9 cellular contexts compared by ENCODE assay signal in the genomic region with DNA sequence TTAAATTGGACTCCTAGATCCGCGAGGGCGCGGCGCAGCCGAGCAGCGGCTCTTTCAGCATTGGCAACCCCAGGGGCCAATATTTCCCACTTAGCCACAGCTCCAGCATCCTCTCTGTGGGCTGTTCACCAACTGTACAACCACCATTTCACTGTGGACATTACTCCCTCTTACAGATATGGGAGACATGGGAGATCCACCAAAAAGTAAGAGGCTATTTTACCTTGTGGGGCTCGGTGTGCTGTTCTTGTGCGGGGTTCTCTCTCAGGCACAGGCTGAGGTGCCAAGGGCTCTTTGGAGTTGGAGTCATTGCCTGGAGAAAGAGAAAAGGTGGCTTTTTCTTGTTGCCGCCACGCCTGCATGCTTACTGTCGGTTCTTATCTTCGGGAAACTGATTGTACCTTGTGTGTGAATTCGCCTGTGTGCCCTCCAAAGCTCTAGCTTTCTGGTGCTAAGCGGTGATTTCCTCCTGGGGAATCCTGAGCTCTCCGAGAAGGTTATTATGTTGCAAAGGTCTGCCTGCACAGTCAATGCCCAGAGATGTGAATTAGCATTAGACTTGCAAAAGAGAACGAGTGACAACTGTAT. TPM values are rescaled to one million over a fixed set of nuclear protein-coding genes. Genes with fewer than 3 reads are reported as not detected.
DNase-seq lines count a peak whose midpoint lies in the region; ATAC-seq and TF ChIP-seq lines count a peak whose summit lies in the region.
"Had no signal": no experiment of that assay in that cellular context is flagged by ENCODE, and none has a peak within 500 bp of the region (broad histone marks: within the 10 kb centered on the region; RNA-seq: fewer than 3 reads in every experiment).

No MANE protein-coding gene starts in this region.

- peaks cover 0 to 43% (median 8%) of the 10 kb centered on the region in 3 donors for H3K4me1 ChIP-seq in gastroesophageal sphincter
- H3K4me1 ChIP-seq in smooth muscle cell (ENCODE audit: low read depth): peaks cover 11% of the 10 kb centered on the region

- DNase-seq in NCI-H1092 treated with DMSO at 0.1 percent for 48 hours (lab: John Stamatoyannopoulos, UW) (peak; percentile 53), NCI-H1092 (lab: John Stamatoyannopoulos, UW) (no peak), SK-N-DZ (ENCODE audit: low spot score) (peak; percentile 58), smooth muscle cell (lab: John Stamatoyannopoulos, UW; ENCODE audit: unreplicated experiment) (no peak)
- DNase-seq in activated effector memory CD4-positive, alpha-beta T cell treated with anti-CD3 and anti-CD28 coated beads, Interleukin-2, amount 50 U/mL, for 16 hours: no peak
- DNase-seq: 8988T had no signal

- H3K27ac ChIP-seq in gastroesophageal sphincter (peak overlapping the region in 1 of 4 donors; percentile 78), smooth muscle cell (ENCODE audit: low read depth) (peak overlapping the region; percentile 40)

- ATAC-seq in gastroesophageal sphincter (peak; percentile 6), GM21390 (IDR thresholded peaks at IDR 0.05; ENCODE audit: unreplicated experiment) (no peak), GM18520 (IDR thresholded peaks at IDR 0.05; ENCODE audit: unreplicated experiment) (no peak)

- H3K4me3 ChIP-seq in gastroesophageal sphincter (peak overlapping the region; percentile 32 to 57), smooth muscle cell (peak overlapping the region; percentile 75)

- peaks cover 100% of the 10 kb centered on the region for H3K27me3 ChIP-seq in gastroesophageal sphincter
- H3K27me3 ChIP-seq in smooth muscle cell (ENCODE audit: low read depth): peaks cover 87% of the 10 kb centered on the region

- no peak for TF ChIP-seq CTCF in gastroesophageal sphincter (IDR thresholded peaks at IDR 0.05)
- TF ChIP-seq CTCF in smooth muscle cell (IDR thresholded peaks at IDR 0.05; ENCODE audit: borderline replicate concordance, insufficient read depth, poor library complexity, severe bottlenecking): no peak

- H3K9me3 ChIP-seq in gastroesophageal sphincter (no peaks in the 10 kb centered on the region), smooth muscle cell (replicated peaks; ENCODE audit: low read depth) (no peaks in the 10 kb centered on the region)

- H2AFZ ChIP-seq in smooth muscle cell (ENCODE audit: low read depth): peak overlapping the region; percentile 64

- peak overlapping the region; percentile 34 for H3K9ac ChIP-seq in smooth muscle cell (ENCODE audit: low read depth)

- H3K36me3 ChIP-seq in gastroesophageal sphincter (no peaks in the 10 kb centered on the region), smooth muscle cell (ENCODE audit: low read depth) (no peaks in the 10 kb centered on the region)

- H3K79me2 ChIP-seq in smooth muscle cell (ENCODE audit: low read depth): peaks cover 31% of the 10 kb centered on the region

- TF ChIP-seq EP300 in gastroesophageal sphincter (IDR thresholded peaks at IDR 0.05): no peak

- TF ChIP-seq POLR2A in gastroesophageal sphincter (IDR thresholded peaks at IDR 0.05): no peak

- WGBS in gastroesophageal sphincter (ENCODE audit: low coverage in 1 of 2), 2 donors: 0% methylated on average over 4 of the region's 17 CpGs
- WGBS in smooth muscle cell (ENCODE audit: low lambda C conversion rate): 1% methylated on average over 17 of the region's 17 CpGs

- peak overlapping the region; percentile 90 for H3K4me2 ChIP-seq in smooth muscle cell

- H4K20me1 ChIP-seq in smooth muscle cell (ENCODE audit: low read depth): no peaks in the 10 kb centered on the region

- H3F3A ChIP-seq in smooth muscle cell (ENCODE audit: low read depth): no peaks in the 10 kb centered on the region

RNA-seq across cellular contexts. Expression of a gene that starts 0.3 kb away (rescaled TPM):
- 98.5 and 119 TPM in 2 replicates for polyA plus RNA-seq in SK-N-DZ (2014; cell fraction: cytosol; rRNA removed)
- 106 and 141 TPM in 2 replicates for polyA plus RNA-seq in SK-N-DZ (2014; cell fraction: nucleus; rRNA removed)
- total RNA-seq in gastroesophageal sphincter: 10 to 100 TPM in 2 of 4 donors, not detected in 2; 17.6 to 21.3 TPM
- total RNA-seq in smooth muscle cell: 6.7 and 16.0 TPM in 2 replicates
- 3.6 and 17.3 TPM in 2 replicates for polyA plus RNA-seq in smooth muscle cell

Comparison
In these comparisons a context has a peak if more than half of its experiments do, and no peak if none do; other contexts are left out.
1. DNase-seq: peak in NCI-H1092 treated with DMSO at 0.1 percent for 48 hours (single experiment) and SK-N-DZ (single experiment); none in NCI-H1092 (single experiment), smooth muscle cell (single experiment) and activated effector memory CD4-positive, alpha-beta T cell treated with anti-CD3 and anti-CD28 coated beads, Interleukin-2, amount 50 U/mL, for 16 hours (single experiment).